ENCODE assay signal across 18 cellular contexts in the genomic region with DNA sequence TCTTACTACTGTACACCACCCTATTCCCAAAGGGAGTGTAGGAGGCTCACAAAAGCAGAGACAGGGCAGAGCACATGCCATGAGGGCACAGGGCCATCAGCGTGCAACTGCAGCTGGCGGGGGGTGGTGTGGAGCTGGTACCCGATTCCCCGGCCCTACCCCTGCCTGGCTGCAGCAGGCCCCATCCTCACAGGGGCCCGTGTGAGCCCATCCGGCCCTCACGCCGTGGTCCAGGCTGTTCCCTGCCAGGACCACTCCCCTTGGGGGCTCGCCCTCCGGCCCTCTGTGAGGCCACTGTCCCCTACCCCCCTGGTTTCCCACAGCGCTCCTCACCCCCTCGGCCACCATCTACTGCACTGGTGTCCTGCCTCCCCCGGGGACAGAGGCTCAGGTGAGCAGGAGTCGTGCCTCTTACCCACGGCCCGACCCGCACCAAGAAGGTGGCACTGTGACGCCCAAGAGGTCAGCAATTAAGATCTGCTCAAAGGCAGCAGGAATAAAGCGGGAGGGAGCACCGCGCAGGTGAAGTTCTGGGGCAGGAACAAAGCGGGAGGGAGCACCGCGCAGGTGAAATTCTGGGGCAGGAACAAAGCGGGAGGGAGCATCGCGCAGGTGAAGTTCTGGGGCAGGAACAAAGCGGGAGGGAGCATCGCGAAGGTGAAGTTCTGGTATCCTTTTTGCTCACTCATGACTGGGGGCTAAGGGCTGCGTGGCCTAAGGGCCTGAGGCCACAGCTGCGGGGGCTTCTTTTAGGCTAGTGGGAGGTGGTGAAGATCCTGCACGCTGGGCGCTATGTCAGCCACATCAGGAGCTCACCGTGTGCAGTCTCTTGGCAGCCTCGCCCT. TPM values are rescaled to one million over a fixed set of nuclear protein-coding genes. Genes with fewer than 3 reads are reported as not detected.
A peak's percentile ranks its signal among the peaks of the same experiment; 100 is the strongest.
DNase-seq lines count a peak whose midpoint lies in the region; ATAC-seq and TF ChIP-seq lines count a peak whose summit lies in the region.
"Had no signal": no experiment of that assay in that cellular context is flagged by ENCODE, and none has a peak within 500 bp of the region (broad histone marks: within the 10 kb centered on the region; RNA-seq: fewer than 3 reads in every experiment).

No MANE protein-coding gene starts in this region.

- CTCF ChIA-PET in activated CD4-positive, alpha-beta T cell treated with anti-CD3 and anti-CD28 coated beads, Interleukin-2, amount 10 ng/mL, durations not matched to agents 7 days and 5 days (lab: Charles Lee) = interaction anchor here (1.1 kb wide), 1 partner anchor 132 kb away, joined by 3 read pairs; no protein-coding TSS in a partner anchor

- 94% methylated on average over 24 to 36 of the region's 36 CpGs for WGBS in endodermal cell (ENCODE audit: insufficient coverage in 1 of 2, insufficient read length in 1 of 2), 2 experiments
- WGBS in gastroesophageal sphincter (ENCODE audit: low coverage in 1 of 2), 2 donors = 95 to 97% methylated on average over 5 to 23 of the region's 36 CpGs

- H3K9me3 Mint-ChIP-seq in activated T-cell treated with anti-CD3 and anti-CD28 coated beads, Interleukin-2, amount 50 U/mL, for 4 hours = no peaks in the 10 kb centered on the region
- H3K9me3 Mint-ChIP-seq in endodermal cell = no peaks in the 10 kb centered on the region
- no peaks in the 10 kb centered on the region for H3K9me3 Mint-ChIP-seq in neural crest cell
- H3K9me3 Mint-ChIP-seq in type B pancreatic cell = no peaks in the 10 kb centered on the region
- no peaks in the 10 kb centered on the region for H3K9me3 Mint-ChIP-seq in activated CD4-positive, alpha-beta T cell treated with anti-CD3 and anti-CD28 coated beads, Interleukin-2, amount 10 ng/mL, durations not matched to agents 7 days and 5 days
- H3K9me3 Mint-ChIP-seq: CD14-positive monocyte had no signal

- ATAC-seq in activated T-cell treated with anti-CD3 and anti-CD28 coated beads, Interleukin-2, amount 50 U/mL, for 4 hours = no peak
- ATAC-seq in gastroesophageal sphincter = no peak

- H3K27ac ChIP-seq in endodermal cell (ENCODE audit: low read depth, low read length) (no peak overlapping the region), gastroesophageal sphincter (no peak overlapping the region)
- H3K27ac ChIP-seq: cardiac muscle cell had no signal

- H3K4me1 ChIP-seq in endodermal cell (ENCODE audit: control insufficient read depth, insufficient read depth, low read length) (peaks cover 3% of the 10 kb centered on the region), gastroesophageal sphincter (peaks cover 0 to 30% (median 13%) of the 10 kb centered on the region in 3 donors)

- POLR2A ChIA-PET in activated CD4-positive, alpha-beta T cell treated with anti-CD3 and anti-CD28 coated beads, Interleukin-2, amount 10 ng/mL, durations not matched to agents 7 days and 5 days (lab: Charles Lee) = no interaction called here

- H3K27me3 Mint-ChIP-seq in activated T-cell treated with anti-CD3 and anti-CD28 coated beads, Interleukin-2, amount 50 U/mL, for 4 hours (ENCODE audit: low read depth) = peaks cover 2% of the 10 kb centered on the region
- H3K27me3 Mint-ChIP-seq in endodermal cell (ENCODE audit: insufficient read depth) = no peaks in the 10 kb centered on the region
- no peaks in the 10 kb centered on the region for H3K27me3 Mint-ChIP-seq in neural crest cell (ENCODE audit: low read depth)
- H3K27me3 Mint-ChIP-seq in type B pancreatic cell = no peaks in the 10 kb centered on the region
- H3K27me3 Mint-ChIP-seq in activated CD4-positive, alpha-beta T cell treated with anti-CD3 and anti-CD28 coated beads, Interleukin-2, amount 10 ng/mL, durations not matched to agents 7 days and 5 days = no peaks in the 10 kb centered on the region

- TF ChIP-seq EP300 in gastroesophageal sphincter (IDR thresholded peaks at IDR 0.05) = no peak

- no peak overlapping the region for H3K4me3 Mint-ChIP-seq in activated T-cell treated with anti-CD3 and anti-CD28 coated beads, Interleukin-2, amount 50 U/mL, for 4 hours
- H3K4me3 Mint-ChIP-seq in endodermal cell = no peak overlapping the region
- peak overlapping the region; percentile 66 for H3K4me3 Mint-ChIP-seq in neural crest cell
- no peak overlapping the region for H3K4me3 Mint-ChIP-seq in type B pancreatic cell
- no peak overlapping the region for H3K4me3 Mint-ChIP-seq in activated CD4-positive, alpha-beta T cell treated with anti-CD3 and anti-CD28 coated beads, Interleukin-2, amount 10 ng/mL, durations not matched to agents 7 days and 5 days
- H3K4me3 Mint-ChIP-seq: CD14-positive monocyte had no signal

- peaks cover 67% of the 10 kb centered on the region for H3K36me3 ChIP-seq in endodermal cell (ENCODE audit: control insufficient read depth, insufficient read depth, low read length)
- H3K36me3 ChIP-seq in gastroesophageal sphincter = peaks cover 0 to 73% of the 10 kb centered on the region in 2 donors

- H3K9ac ChIP-seq in endodermal cell (ENCODE audit: extremely low read depth, low read length, poor library complexity, severe bottlenecking) = no peak overlapping the region
- H3K9ac ChIP-seq: SK-N-SH had no signal

- TF ChIP-seq CTCF in endodermal cell (conservative IDR thresholded peaks at IDR 0.05) (no peak), neural crest cell (conservative IDR thresholded peaks at IDR 0.05) (no peak), type B pancreatic cell (conservative IDR thresholded peaks at IDR 0.05) (no peak), gastroesophageal sphincter (IDR thresholded peaks at IDR 0.05) (no peak)

- H3K9me3 ChIP-seq in endodermal cell (ENCODE audit: control insufficient read depth, low read length) (no peaks in the 10 kb centered on the region), gastroesophageal sphincter (no peaks in the 10 kb centered on the region)
- H3K9me3 ChIP-seq: SK-N-SH had no signal

- peak; percentile 3 for DNase-seq in activated T-cell treated with anti-CD3 and anti-CD28 coated beads, Interleukin-2, amount 50 U/mL, for 4 hours
- no peak for DNase-seq in activated T-cell treated with anti-CD3 and anti-CD28 coated beads, Interleukin-2, amount 50 U/mL, for 48 hours
- DNase-seq in endodermal cell = peak; percentile 38
- DNase-seq in neural crest cell (ENCODE audit: low read depth, low spot score) = no peak
- DNase-seq in type B pancreatic cell (ENCODE audit: extremely low spot score, unreplicated experiment) = peak; percentile 68
- no peak for DNase-seq in GOT3 (lab: John Stamatoyannopoulos, UW)
- DNase-seq in activated CD4-positive, alpha-beta T cell treated with anti-CD3 and anti-CD28 coated beads, Interleukin-2, amount 10 ng/mL, durations not matched to agents 7 days and 5 days = no peak
- DNase-seq: ACHN, foreskin fibroblast, HCEC 1CT, Kasumi-1, NCI-H1092, NCI-H2029 treated with DMSO at 0.1 percent for 48 hours, NCI-H446 treated with DMSO at 0.1 percent for 48 hours, SK-N-SH had no signal

- H3K27ac Mint-ChIP-seq in endodermal cell = no peak overlapping the region
- no peak overlapping the region for H3K27ac Mint-ChIP-seq in neural crest cell (ENCODE audit: unreplicated experiment)
- no peak overlapping the region for H3K27ac Mint-ChIP-seq in type B pancreatic cell
- H3K27ac Mint-ChIP-seq in activated CD4-positive, alpha-beta T cell treated with anti-CD3 and anti-CD28 coated beads, Interleukin-2, amount 10 ng/mL, durations not matched to agents 7 days and 5 days = no peak overlapping the region

- H3K4me1 Mint-ChIP-seq in activated T-cell treated with anti-CD3 and anti-CD28 coated beads, Interleukin-2, amount 50 U/mL, for 4 hours (ENCODE audit: low read depth) = peaks cover 8% of the 10 kb centered on the region
- H3K4me1 Mint-ChIP-seq in endodermal cell (peaks cover 5% of the 10 kb centered on the region), neural crest cell (peaks cover 13% of the 10 kb centered on the region), type B pancreatic cell (ENCODE audit: unreplicated experiment) (no peaks in the 10 kb centered on the region)
- peaks cover 16% of the 10 kb centered on the region for H3K4me1 Mint-ChIP-seq in activated CD4-positive, alpha-beta T cell treated with anti-CD3 and anti-CD28 coated beads, Interleukin-2, amount 10 ng/mL, durations not matched to agents 7 days and 5 days

- TF ChIP-seq POLR2A in gastroesophageal sphincter (IDR thresholded peaks at IDR 0.05) = no peak

- H3K4me3 ChIP-seq in endodermal cell (ENCODE audit: low read length) (no peak overlapping the region), gastroesophageal sphincter (no peak overlapping the region)
- H3K4me3 ChIP-seq: cardiac muscle cell had no signal

- H3K36me3 Mint-ChIP-seq in activated T-cell treated with anti-CD3 and anti-CD28 coated beads, Interleukin-2, amount 50 U/mL, for 4 hours (ENCODE audit: insufficient read depth) = peaks cover 38% of the 10 kb centered on the region
- H3K36me3 Mint-ChIP-seq in endodermal cell (ENCODE audit: low read depth) (peaks cover 58% of the 10 kb centered on the region), neural crest cell (ENCODE audit: low read depth) (peaks cover 11% of the 10 kb centered on the region), type B pancreatic cell (peaks cover 18% of the 10 kb centered on the region)
- H3K36me3 Mint-ChIP-seq in activated CD4-positive, alpha-beta T cell treated with anti-CD3 and anti-CD28 coated beads, Interleukin-2, amount 10 ng/mL, durations not matched to agents 7 days and 5 days (ENCODE audit: low read depth) = peaks cover 28% of the 10 kb centered on the region

- H3K27me3 ChIP-seq in endodermal cell (ENCODE audit: control insufficient read depth, insufficient read depth, low read length, poor library complexity, severe bottlenecking) (no peaks in the 10 kb centered on the region), gastroesophageal sphincter (no peaks in the 10 kb centered on the region)
- H3K27me3 ChIP-seq: cardiac muscle cell had no signal

RNA-seq across cellular contexts. Expression of a gene that starts 3.9 kb away (rescaled TPM):
- total RNA-seq in activated T-cell treated with anti-CD3 and anti-CD28 coated beads, Interleukin-2, amount 50 U/mL, for 4 hours = 10 to 100 TPM; 14.4 to 17.1 (median 15.1) TPM
- 10 to 100 TPM; 49.0 to 73.3 TPM for total RNA-seq in endodermal cell
- polyA plus RNA-seq in endodermal cell (2013, experiment 1 of 2) = 55.1 TPM
- polyA plus RNA-seq in endodermal cell (2013, experiment 2 of 2) = 46.9 TPM
- total RNA-seq in neural crest cell = 35.4 and 39.5 TPM in 2 replicates
- 42.5 and 52.8 TPM in 2 replicates for total RNA-seq in type B pancreatic cell (ENCODE audit: low replicate concordance)
- total RNA-seq in gastroesophageal sphincter = 10 to 100 TPM; 17.6 to 31.1 (median 24.2) TPM
- 10 to 100 TPM; 19.0 to 19.6 TPM for total RNA-seq in activated CD4-positive, alpha-beta T cell treated with anti-CD3 and anti-CD28 coated beads, Interleukin-2, amount 10 ng/mL, durations not matched to agents 7 days and 5 days

Comparison
In these comparisons a context has a peak if more than half of its experiments do, and no peak if none do; other contexts are left out.
1. DNase-seq: peak in activated T-cell treated with anti-CD3 and anti-CD28 coated beads, Interleukin-2, amount 50 U/mL, for 4 hours (single experiment), endodermal cell (single experiment) and type B pancreatic cell (single experiment); none in activated T-cell treated with anti-CD3 and anti-CD28 coated beads, Interleukin-2, amount 50 U/mL, for 48 hours (0 of 2), neural crest cell (single experiment), GOT3 (single experiment) and activated CD4-positive, alpha-beta T cell treated with anti-CD3 and anti-CD28 coated beads, Interleukin-2, amount 10 ng/mL, durations not matched to agents 7 days and 5 days (single experiment).